ENCODE assay signal across 18 cellular contexts in the genomic region with DNA sequence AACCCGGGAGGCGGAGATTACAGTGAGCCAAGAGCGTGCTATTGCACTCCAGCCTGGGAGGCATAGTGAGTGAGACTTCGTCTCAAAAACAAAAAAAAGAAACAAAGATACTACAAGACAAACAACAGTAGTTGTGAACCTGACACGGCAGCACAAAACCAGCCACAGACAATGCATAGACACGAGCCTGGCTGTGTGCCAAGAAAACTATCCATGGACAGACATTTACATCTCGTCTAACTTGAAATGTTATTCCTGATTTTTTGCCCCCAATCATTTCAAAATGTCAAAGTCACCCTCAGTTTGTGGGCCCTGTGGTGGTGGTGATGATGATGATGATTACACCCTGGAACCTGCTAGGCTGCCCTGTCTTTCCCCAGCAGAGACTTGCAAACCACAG. TPM values are rescaled to one million over a fixed set of nuclear protein-coding genes. Genes with fewer than 3 reads are reported as not detected.
A peak's percentile ranks its signal among the peaks of the same experiment; 100 is the strongest.
DNase-seq lines count a peak whose midpoint lies in the region; ATAC-seq and TF ChIP-seq lines count a peak whose summit lies in the region.
"Had no signal": no experiment of that assay in that cellular context is flagged by ENCODE, and none has a peak within 500 bp of the region (broad histone marks: within the 10 kb centered on the region; RNA-seq: fewer than 3 reads in every experiment).

No MANE protein-coding gene starts in this region.

- no peak for DNase-seq in right atrium auricular region (ENCODE audit: low spot score)
- no peak for DNase-seq in Right ventricle myocardium inferior (ENCODE audit: missing footprints)
- DNase-seq in ascending aorta (ENCODE audit: low spot score in 2 of 2), result no peak
- DNase-seq in neural crest cell (ENCODE audit: low read depth, low spot score), result no peak
- DNase-seq in transverse colon, result no peak
- no peak for DNase-seq in GM13977 (ENCODE audit: low spot score)
- DNase-seq: activated CD4-positive, alpha-beta T cell treated with anti-CD3 and anti-CD28 coated beads, Interleukin-2, amount 50 U/mL, for 48 hours; aorta; Calu3; left lung; NCI-H1436 treated with DMSO at 0.1 percent for 48 hours; NCI-H226; stimulated activated CD4-positive, alpha-beta T cell treated with anti-CD3 and anti-CD28 coated beads, Interleukin-12 subunit alpha, Interleukin-12 subunit beta, amount 100 ng/mL, for 4 hours; stimulated activated naive CD4-positive, alpha-beta T cell had no signal

- peaks cover 0 to 72% of the 10 kb centered on the region in 2 donors for H3K4me1 ChIP-seq in right atrium auricular region
- peaks cover 35 to 63% of the 10 kb centered on the region in 2 donors for H3K4me1 ChIP-seq in ascending aorta
- H3K4me1 ChIP-seq in transverse colon, result peaks cover 19 to 56% (median 49%) of the 10 kb centered on the region in 4 donors

- WGBS in transverse colon (ENCODE audit: low coverage in 1 of 2), 2 donors, result 42 to 70% methylated on average over 2 to 7 of the region's 7 CpGs

- H3K4me3 Mint-ChIP-seq in neural crest cell, result peak overlapping the region; percentile 38

- no peak overlapping the region for H3K27ac Mint-ChIP-seq in neural crest cell (ENCODE audit: unreplicated experiment)
- H3K27ac Mint-ChIP-seq: activated T-helper 2 cell treated with anti-CD3 and anti-CD28 coated beads, Interferon-gamma antibody, Interleukin-2, Interleukin-4, amounts not matched to agents 10 μg/mL and 5 μg/mL and 100 μg/mL, durations not matched to agents 14 hours and 24 hours and 36 hours had no signal

- H3K9me3 ChIP-seq in right atrium auricular region (no peaks in the 10 kb centered on the region), ascending aorta (no peaks in the 10 kb centered on the region), transverse colon (no peaks in the 10 kb centered on the region)
- H3K9me3 ChIP-seq: left lung had no signal

- H3K4me3 ChIP-seq in right atrium auricular region (no peak overlapping the region), ascending aorta (peak overlapping the region; percentile 10 to 95), transverse colon (peak overlapping the region in 1 of 4 donors; percentile 1)
- H3K4me3 ChIP-seq: left lung had no signal

- H3K36me3 ChIP-seq in right atrium auricular region (peaks cover 78% of the 10 kb centered on the region), ascending aorta (peaks cover 66 to 81% of the 10 kb centered on the region in 2 donors), transverse colon (peaks cover 0 to 37% (median 15%) of the 10 kb centered on the region in 4 donors)

- no peaks in the 10 kb centered on the region for H3K9me3 Mint-ChIP-seq in neural crest cell
- H3K9me3 Mint-ChIP-seq: activated T-helper 2 cell treated with anti-CD3 and anti-CD28 coated beads, Interferon-gamma antibody, Interleukin-2, Interleukin-4, amounts not matched to agents 10 μg/mL and 5 μg/mL and 100 μg/mL, durations not matched to agents 14 hours and 24 hours and 36 hours had no signal

- H3K27ac ChIP-seq in right atrium auricular region, result peak overlapping the region; percentile 99 to 100
- H3K27ac ChIP-seq in ascending aorta, result peak overlapping the region in 1 of 2 donors; percentile 98
- H3K27ac ChIP-seq in transverse colon, result no peak overlapping the region
- H3K27ac ChIP-seq: left lung, parathyroid adenoma had no signal

- TF ChIP-seq POLR2A in transverse colon (IDR thresholded peaks at IDR 0.05), result no peak

- ATAC-seq in Right ventricle myocardium inferior (no peak), HG03378 (IDR thresholded peaks at IDR 0.05; ENCODE audit: unreplicated experiment) (no peak)
- ATAC-seq: left lung had no signal

- peaks cover 3% of the 10 kb centered on the region for H3K27me3 Mint-ChIP-seq in neural crest cell (ENCODE audit: low read depth)

- peaks cover 14% of the 10 kb centered on the region for H3K4me1 Mint-ChIP-seq in neural crest cell

- H3K27me3 ChIP-seq in right atrium auricular region (no peaks in the 10 kb centered on the region), ascending aorta (no peaks in the 10 kb centered on the region), transverse colon (no peaks in the 10 kb centered on the region)
- H3K27me3 ChIP-seq: left lung had no signal

- intact Hi-C loops in Right ventricle myocardium inferior (cut with DNase I) (no loop called here), ascending aorta (cut with DNase I) (no loop called here), transverse colon (cut with DNase I; ENCODE audit: low total_unique reads) (no loop called here)

- H3K36me3 Mint-ChIP-seq in neural crest cell (ENCODE audit: low read depth), result peaks cover 2% of the 10 kb centered on the region

- TF ChIP-seq EP300 in transverse colon (IDR thresholded peaks at IDR 0.05; ENCODE audit: low read depth), result no peak

- TF ChIP-seq CTCF in right atrium auricular region (IDR thresholded peaks at IDR 0.05) (no peak), ascending aorta (IDR thresholded peaks at IDR 0.05) (no peak), neural crest cell (conservative IDR thresholded peaks at IDR 0.05) (no peak), transverse colon (IDR thresholded peaks at IDR 0.05) (no peak), GM13977 (IDR thresholded peaks at IDR 0.05; ENCODE audit: extremely low read depth, insufficient read depth, missing control alignments) (no peak)

- in situ Hi-C loops in transverse colon (cut with MboI; ENCODE audit: low pct_ligation_motif_present in 1 of 4, low pct_unique_long_range_greater_than_20kb in 1 of 4, low sequenced_read_pairs in 3 of 4), result no loop called here
- in situ Hi-C loops in GM13977 (cut with MboI; ENCODE audit: low pct_unique_long_range_greater_than_20kb, low sequenced_read_pairs, unreplicated experiment), result no loop called here

RNA-seq across cellular contexts. Expression of a gene that starts 6.3 kb away (rescaled TPM):
- total RNA-seq in right atrium auricular region, result 10 to 100 TPM; 61.6 to 83.0 TPM
- 102 TPM for total RNA-seq in Right ventricle myocardium inferior
- total RNA-seq in ascending aorta, result 147 TPM
- total RNA-seq in neural crest cell, result 18.8 and 19.0 TPM in 2 replicates
- total RNA-seq in transverse colon, result 10 to 100 TPM; 23.6 to 67.7 (median 36.1) TPM

RNA-seq across cellular contexts. Expression of a gene that starts 16.6 kb away (rescaled TPM):
- total RNA-seq in right atrium auricular region (1 to 10 TPM; 4.0 to 9.0 TPM), Right ventricle myocardium inferior (15.1 TPM), ascending aorta (106 TPM), neural crest cell (35.7 and 41.0 TPM in 2 replicates), transverse colon (10 to 100 TPM; 18.3 to 37.7 (median 30.5) TPM)

RNA-seq across cellular contexts. Expression of a gene that starts 17.2 kb away (rescaled TPM):
- total RNA-seq in right atrium auricular region (1 to 10 TPM; 5.0 to 8.1 TPM), Right ventricle myocardium inferior (8.0 TPM), ascending aorta (1.5 TPM), neural crest cell (32.6 and 33.5 TPM in 2 replicates), transverse colon (10 to 100 TPM in 2 of 4 donors, 1 to 10 TPM in 2; 8.7 to 17.3 (median 10.3) TPM)

RNA-seq across cellular contexts. Expression of a gene that starts 28.3 kb away (rescaled TPM):
- 10 to 100 TPM; 14.6 to 21.4 TPM for total RNA-seq in right atrium auricular region
- 12.5 TPM for total RNA-seq in Right ventricle myocardium inferior
- total RNA-seq in ascending aorta, result 9.3 TPM
- 26.1 and 28.5 TPM in 2 replicates for total RNA-seq in neural crest cell
- 10 to 100 TPM in 2 of 4 donors, 1 to 10 TPM in 2; 7.5 to 21.0 (median 13.2) TPM for total RNA-seq in transverse colon

RNA-seq across cellular contexts. Expression of a gene that starts 41.2 kb away (rescaled TPM):
- total RNA-seq in right atrium auricular region (not detected), Right ventricle myocardium inferior (not detected), ascending aorta (not detected), neural crest cell (not detected in 2 replicates), transverse colon (under 1 TPM in 1 of 4 donors, not detected in 3; 0.48 TPM)
- total RNA-seq: activated T-helper 2 cell treated with anti-CD3 and anti-CD28 coated beads, Interferon-gamma antibody, Interleukin-2, Interleukin-4, amounts not matched to agents 10 μg/mL and 5 μg/mL and 100 μg/mL, durations not matched to agents 14 hours and 24 hours and 36 hours; aorta; Calu3; HT-29; left lung had no signal

Comparison
In these comparisons a context has a peak if more than half of its experiments do, and no peak if none do; other contexts are left out.
1. H3K27ac ChIP-seq: peak in right atrium auricular region (2 of 2); none in transverse colon (0 of 4).
2. H3K4me3 ChIP-seq: peak in ascending aorta (2 of 2); none in right atrium auricular region (0 of 2).